8 cellular contexts compared by ENCODE assay signal in the genomic region with DNA sequence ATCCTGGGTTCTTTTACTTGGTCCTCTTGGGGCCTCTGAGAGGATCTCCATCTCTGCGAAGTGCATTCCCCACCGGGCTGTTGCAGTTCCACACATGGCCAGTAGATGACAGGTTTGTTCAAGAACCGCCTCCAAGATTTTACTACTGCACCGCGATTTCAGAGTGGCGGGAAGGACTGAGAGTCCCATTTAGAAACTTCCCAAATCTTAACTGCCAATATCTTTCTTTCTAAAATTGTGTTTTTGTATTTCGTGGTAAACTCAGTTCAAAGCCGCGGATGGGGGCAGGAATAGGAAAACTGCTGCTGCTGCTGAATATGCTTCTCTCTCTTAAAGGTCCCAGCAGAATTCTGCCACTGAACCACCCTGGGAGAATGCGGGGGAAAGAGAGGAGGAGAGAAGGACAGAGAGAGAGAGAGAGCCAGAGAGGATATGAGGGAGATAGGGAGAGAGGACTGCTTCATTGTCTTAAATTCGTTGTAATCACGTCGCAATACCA. TPM values are rescaled to one million over a fixed set of nuclear protein-coding genes. Genes with fewer than 3 reads are reported as not detected.
A peak's percentile ranks its signal among the peaks of the same experiment; 100 is the strongest.
DNase-seq lines count a peak whose midpoint lies in the region; ATAC-seq and TF ChIP-seq lines count a peak whose summit lies in the region.

No MANE protein-coding gene starts in this region.

- DNase-seq in A172 (ENCODE audit: low spot score) (peak; percentile 59), NCI-H446 (lab: John Stamatoyannopoulos, UW) (peak; percentile 29 to 67), cerebellar cortex (ENCODE audit: low spot score) (peak; percentile 68), kidney tubule cell (ENCODE audit: low spot score) (peak; percentile 62)
- DNase-seq in activated CD4-positive, CD25-positive, alpha-beta regulatory T cell treated with anti-CD3 and anti-CD28 coated beads, Interleukin-2, amount 50 U/mL, for 72 hours: peak; percentile 80
- peak; percentile 83 for DNase-seq in stimulated activated CD4-positive, alpha-beta T cell treated with anti-CD3 and anti-CD28 coated beads, Interleukin-4, amount 100 ng/mL, for 24 hours

- peak; percentile 92 for TF ChIP-seq CTCF in GM12875 (IDR thresholded peaks at IDR 0.05; ENCODE audit: borderline replicate concordance, insufficient read depth, low read depth, low read length)

- ATAC-seq in GM18861 (IDR thresholded peaks at IDR 0.05; ENCODE audit: unreplicated experiment): no peak

- no peak overlapping the region for H3K4me3 ChIP-seq in GM12875 (ENCODE audit: low read depth, low read length)

RNA-seq across cellular contexts. Expression of gene BTNL2, which starts 8.6 kb away (rescaled TPM):
- total RNA-seq in A172 (2014; rRNA removed; shearing (Covaris generic)): not detected in 2 replicates

RNA-seq across cellular contexts. Expression of gene HLA-DRA, which starts 24.1 kb away (rescaled TPM):
- not detected in 2 replicates for total RNA-seq in A172 (2014; rRNA removed; shearing (Covaris generic))

RNA-seq across cellular contexts. Expression of gene TSBP1, which starts 43.9 kb away (rescaled TPM):
- not detected in 2 replicates for total RNA-seq in A172 (2014; rRNA removed; shearing (Covaris generic))
